In genomic region chr16:11255737-11256656, GRCh38 we compare ENCODE assay signal across 8 cellular contexts. TPM values are rescaled to one million over a fixed set of nuclear protein-coding genes. Genes with fewer than 3 reads are reported as not detected.
A peak's percentile ranks its signal among the peaks of the same experiment; 100 is the strongest.
DNase-seq lines count a peak whose midpoint lies in the region; ATAC-seq, FAIRE-seq and TF ChIP-seq lines count a peak whose summit lies in the region.

SOCS1 (minus strand) TSS chr16:11256204; CDS start chr16:11255478, 726 bp downstream.

- intact Hi-C loops in activated naive CD4-positive, alpha-beta T cell treated with anti-CD3 and anti-CD28 coated beads for 36 hours (cut with micrococcal nuclease): loop anchor here (1.0 to 10.0 kb wide), 7 partner anchors 56 to 539 kb away; partner anchors contain the start of genes NUBP1 and ZC3H7A

- peaks cover 36% of the 10 kb centered on the region for H3K4me1 Mint-ChIP-seq in activated naive CD4-positive, alpha-beta T cell treated with anti-CD3 and anti-CD28 coated beads for 36 hours (ENCODE audit: low read depth)

- TF ChIP-seq CTCF in LNCaP clone FGC (IDR thresholded peaks at IDR 0.05; ENCODE audit: control insufficient read depth, extremely low read depth, insufficient read depth): peak; percentile 94
- peak in 2 of 3 donors; percentile 75 to 91 for TF ChIP-seq CTCF in omental fat pad (IDR thresholded peaks at IDR 0.05)
- TF ChIP-seq CTCF in suprapubic skin (IDR thresholded peaks at IDR 0.05): peak; percentile 81 to 95

- no peak for TF ChIP-seq EP300 in suprapubic skin (IDR thresholded peaks at IDR 0.05)

- FAIRE-seq in H54 (lab: Jason Lieb, UNC): no peak

- peak within 1 kb of the TSS; percentile 95 for H3K4me3 Mint-ChIP-seq in activated naive CD4-positive, alpha-beta T cell treated with anti-CD3 and anti-CD28 coated beads for 36 hours

- TF ChIP-seq POLR2A in H54 (IDR thresholded peaks at IDR 0.05; ENCODE audit: low read depth, low read length) (peak; percentile 98), suprapubic skin (IDR thresholded peaks at IDR 0.05) (peak; percentile 87 to 98)

- H3K36me3 ChIP-seq in suprapubic skin: no peaks in the 10 kb centered on the region

- no peaks in the 10 kb centered on the region for H3K27me3 Mint-ChIP-seq in activated naive CD4-positive, alpha-beta T cell treated with anti-CD3 and anti-CD28 coated beads for 36 hours (ENCODE audit: low read depth)

- no peaks in the 10 kb centered on the region for H3K9me3 Mint-ChIP-seq in activated naive CD4-positive, alpha-beta T cell treated with anti-CD3 and anti-CD28 coated beads for 36 hours

- no peaks in the 10 kb centered on the region for H3K27me3 ChIP-seq in suprapubic skin

- H3K27ac Mint-ChIP-seq in activated naive CD4-positive, alpha-beta T cell treated with anti-CD3 and anti-CD28 coated beads for 36 hours: peak within 1 kb of the TSS; percentile 99

- peak; percentile 87 for ATAC-seq in omental fat pad (ENCODE audit: low FRiP score)

- H3K27ac ChIP-seq in suprapubic skin: peak within 1 kb of the TSS; percentile 96

- H3K4me3 ChIP-seq in LNCaP clone FGC (ENCODE audit: low read depth, low read length) (peak within 1 kb of the TSS; percentile 77), suprapubic skin (peak within 1 kb of the TSS; percentile 89)

- in situ Hi-C loops in SK-MEL-5 (cut with HindIII; ENCODE audit: low pct_unique_long_range_greater_than_20kb, low sequenced_read_pairs): no loop called here

- CTCF ChIA-PET in activated naive CD4-positive, alpha-beta T cell treated with anti-CD3 and anti-CD28 coated beads for 36 hours (lab: Charles Lee): interaction anchor here (0.6 to 7.2 kb wide), 39 partner anchors 7 to 505 kb away, joined by 3 to 67 read pairs (median 4); no protein-coding TSS in a partner anchor

- H3K36me3 Mint-ChIP-seq in activated naive CD4-positive, alpha-beta T cell treated with anti-CD3 and anti-CD28 coated beads for 36 hours (ENCODE audit: low read depth): peaks cover 38% of the 10 kb centered on the region

- no peaks in the 10 kb centered on the region for H3K9me3 ChIP-seq in suprapubic skin

- 1% methylated on average over 53 of the region's 100 CpGs for WGBS in suprapubic skin

- peak; percentile 68 for DNase-seq in GDM1 (lab: John Stamatoyannopoulos, UW)
- peak; percentile 93 for DNase-seq in H54 (ENCODE audit: insufficient read length, low spot score)
- peak; percentile 7 for DNase-seq in LNCaP clone FGC (ENCODE audit: low read depth)
- peak; percentile 74 for DNase-seq in SK-MEL-5 (ENCODE audit: low read depth, low spot score)
- peak; percentile 85 for DNase-seq in activated naive CD4-positive, alpha-beta T cell treated with anti-CD3 and anti-CD28 coated beads for 36 hours
- DNase-seq in glomerular endothelial cell (ENCODE audit: extremely low read depth, low read depth, low spot score): no peak
- DNase-seq in omental fat pad (ENCODE audit: low spot score): peak; percentile 55
- peak; percentile 86 to 89 for DNase-seq in suprapubic skin (ENCODE audit: low spot score in 2 of 2)

- H3K4me1 ChIP-seq in suprapubic skin: peaks cover 51% of the 10 kb centered on the region

RNA-seq across cellular contexts. Expression of gene SOCS1, which starts in this region (rescaled TPM):
- 1.1 and 1.4 TPM in 2 replicates for total RNA-seq in SK-MEL-5 (2014; rRNA removed; shearing (Covaris generic))
- 5.8 and 6.4 TPM in 2 replicates for polyA plus RNA-seq in SK-MEL-5 (2015; cell fraction: cytosol; rRNA removed)
- polyA plus RNA-seq in SK-MEL-5 (2015; cell fraction: nucleus; rRNA removed): 6.0 and 8.8 TPM in 2 replicates
- total RNA-seq in activated naive CD4-positive, alpha-beta T cell treated with anti-CD3 and anti-CD28 coated beads for 36 hours: 10 to 100 TPM; 45.1 to 45.6 TPM
- 4.2 and 11.3 TPM in 2 replicates for total RNA-seq in glomerular endothelial cell
- 10 to 100 TPM in 2 of 4 donors, 1 to 10 TPM in 2; 6.5 to 26.8 (median 18.0) TPM for total RNA-seq in omental fat pad
- 10 to 100 TPM in 1 of 4 donors, 1 to 10 TPM in 3; 3.9 to 15.4 (median 7.5) TPM for total RNA-seq in suprapubic skin
